ENCODE assay signal across 33 cellular contexts in the genomic region with DNA sequence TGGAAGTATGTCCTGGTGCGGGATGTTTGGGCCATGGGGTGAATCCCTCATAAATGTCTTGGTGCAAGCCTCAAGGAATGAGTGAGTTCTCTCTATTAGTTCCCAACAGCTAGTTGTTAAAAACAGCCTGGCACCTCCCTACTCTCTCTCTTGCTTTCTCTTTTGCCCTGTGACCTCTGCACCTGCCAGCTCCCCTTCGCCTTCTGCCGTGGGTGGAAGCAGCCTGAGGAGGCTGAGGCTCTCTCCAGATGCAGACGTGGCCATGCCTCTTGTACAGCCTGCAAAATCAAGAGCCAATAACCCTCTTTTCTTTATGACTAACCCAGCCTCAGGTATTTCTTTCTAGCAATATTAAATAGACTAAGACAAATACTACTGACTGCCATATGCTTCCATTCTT.
"Had no signal": no experiment of that assay in that cellular context is flagged by ENCODE, and none has a peak within 500 bp of the region (broad histone marks: within the 10 kb centered on the region; RNA-seq: fewer than 3 reads in every experiment).

No MANE protein-coding gene starts in this region.

- H3K9me3 ChIP-seq: adrenal gland, body of pancreas, breast epithelium had no signal

- H3K36me3 ChIP-seq: adrenal gland, brain microvascular endothelial cell, breast epithelium had no signal

- ATAC-seq: activated CD8-positive, alpha-beta T cell treated with anti-CD3 and anti-CD28 coated beads for 36 hours; activated naive CD4-positive, alpha-beta T cell treated with anti-CD3 and anti-CD28 coated beads, Interleukin-2, amount 50 U/mL, for 72 hours; activated T-cell treated with anti-CD3 and anti-CD28 coated beads, Interleukin-2, amount 50 U/mL, for 4 hours; activated T-cell treated with anti-CD3 and anti-CD28 coated beads, Interleukin-2, amount 50 U/mL, for 72 hours; activated T-helper 17 cell treated with anti-CD3 and anti-CD28 coated beads, Interleukin-2, amount 50 U/mL, for 72 hours; body of pancreas had no signal

- H3K4me3 ChIP-seq: adrenal gland, body of pancreas, breast epithelium had no signal

- H3K4me3 Mint-ChIP-seq: activated B cell treated with CpG ODN at 0.5 μM for 24 hours; activated CD4-positive, alpha-beta memory T cell treated with anti-CD3 and anti-CD28 coated beads for 36 hours; activated CD4-positive, alpha-beta T cell treated with anti-CD3 and anti-CD28 coated beads, Interleukin-2, amount 10 ng/mL, durations not matched to agents 24 days and 14 days; activated CD8-positive, alpha-beta T cell treated with anti-CD3 and anti-CD28 coated beads for 36 hours; activated naive CD4-positive, alpha-beta T cell treated with anti-CD3 and anti-CD28 coated beads for 36 hours; activated naive CD8-positive, alpha-beta T cell treated with anti-CD3 and anti-CD28 coated beads for 36 hours; activated T-cell treated with anti-CD3 and anti-CD28 coated beads, Interleukin-2, amount 50 U/mL, for 4 hours; activated T-cell treated with anti-CD3 and anti-CD28 coated beads, Interleukin-2, amount 50 U/mL, for 72 hours; activated T-helper 1 cell treated with anti-CD3 and anti-CD28 coated beads, Interleukin-12 subunit alpha, Interleukin-12 subunit beta, Interleukin-2, Interleukin-4 antibody, amounts not matched to agents 30 ng/mL and 10 ng/mL and 1 ng/mL, durations not matched to agents 14 hours and 24 hours and 36 hours; activated T-helper 17 cell treated with anti-CD3 and anti-CD28 coated beads, Interleukin-2, amount 50 U/mL, for 72 hours; T-helper 1 cell treated with Interleukin-12 subunit alpha and Interleukin-12 subunit beta and Interleukin-4 antibody, amounts not matched to agents 30 μg/mL and 1 μg/mL, for 36 hours; T-helper 2 cell treated with Interferon-gamma antibody and Interleukin-4, amounts not matched to agents 5 μg/mL and 100 μg/mL, for 36 hours had no signal

- H3K4me1 ChIP-seq: adrenal gland, body of pancreas, breast epithelium had no signal

- DNase-seq: activated B cell treated with CpG ODN at 0.5 μM for 24 hours; activated CD4-positive, alpha-beta memory T cell treated with anti-CD3 and anti-CD28 coated beads for 36 hours; activated CD4-positive, alpha-beta T cell treated with anti-CD3 and anti-CD28 coated beads for 4 hours; activated CD4-positive, alpha-beta T cell treated with anti-CD3 and anti-CD28 coated beads, Interleukin-2, amount 10 ng/mL, durations not matched to agents 24 days and 14 days; activated CD4-positive, alpha-beta T cell treated with anti-CD3 and anti-CD28 coated beads, Interleukin-2, amount 50 U/mL, for 1 hour; activated CD4-positive, alpha-beta T cell treated with anti-CD3 and anti-CD28 coated beads, Interleukin-2, amount 50 U/mL, for 4 hours; activated CD4-positive, CD25-positive, alpha-beta regulatory T cell treated with anti-CD3 and anti-CD28 coated beads, Interleukin-2, amount 50 U/mL, for 72 hours; activated CD8-positive, alpha-beta memory T cell treated with anti-CD3 and anti-CD28 coated beads, Interleukin-2, amount 50 U/mL, for 4 hours; activated CD8-positive, alpha-beta T cell treated with anti-CD3 and anti-CD28 coated beads for 36 hours; activated effector memory CD4-positive, alpha-beta T cell treated with anti-CD3 and anti-CD28 coated beads, Interleukin-2, amount 50 U/mL, for 16 hours; activated gamma-delta T cell treated with Interleukin-2 at 50 U/mL for 16 hours; activated naive CD4-positive, alpha-beta T cell; activated naive CD4-positive, alpha-beta T cell treated with anti-CD3 and anti-CD28 coated beads for 36 hours; activated naive CD4-positive, alpha-beta T cell treated with anti-CD3 and anti-CD28 coated beads, Interleukin-2, amount 50 U/mL, for 16 hours; activated naive CD8-positive, alpha-beta T cell treated with anti-CD3 and anti-CD28 coated beads for 36 hours; activated T-cell treated with anti-CD3 and anti-CD28 coated beads for 4 hours; activated T-cell treated with anti-CD3 and anti-CD28 coated beads, Interleukin-2, amount 50 U/mL, for 1 hour; activated T-cell treated with anti-CD3 and anti-CD28 coated beads, Interleukin-2, amount 50 U/mL, for 4 hours; activated T-cell treated with anti-CD3 and anti-CD28 coated beads, Interleukin-2, amount 50 U/mL, for 72 hours; adrenal gland; amniotic stem cell; body of pancreas; brain microvascular endothelial cell; central memory CD4-positive, alpha-beta T cell; T-helper 2 cell; T-helper 9 cell had no signal

- H3K36me3 Mint-ChIP-seq: activated CD4-positive, alpha-beta memory T cell treated with anti-CD3 and anti-CD28 coated beads for 36 hours; activated naive CD4-positive, alpha-beta T cell treated with anti-CD3 and anti-CD28 coated beads, Interleukin-2, amount 50 U/mL, for 72 hours; activated naive CD8-positive, alpha-beta T cell treated with anti-CD3 and anti-CD28 coated beads for 36 hours had no signal

- H3K27ac Mint-ChIP-seq: activated B cell treated with CpG ODN at 0.5 μM for 24 hours; activated CD4-positive, alpha-beta memory T cell treated with anti-CD3 and anti-CD28 coated beads for 36 hours; activated CD4-positive, alpha-beta T cell treated with anti-CD3 and anti-CD28 coated beads, Interleukin-2, amount 10 ng/mL, durations not matched to agents 24 days and 14 days; activated CD8-positive, alpha-beta T cell treated with anti-CD3 and anti-CD28 coated beads for 36 hours; activated naive CD4-positive, alpha-beta T cell treated with anti-CD3 and anti-CD28 coated beads for 36 hours; activated naive CD4-positive, alpha-beta T cell treated with anti-CD3 and anti-CD28 coated beads, Interleukin-2, amount 50 U/mL, for 72 hours; activated naive CD8-positive, alpha-beta T cell treated with anti-CD3 and anti-CD28 coated beads for 36 hours; activated T-cell treated with anti-CD3 and anti-CD28 coated beads, Interleukin-2, amount 50 U/mL, for 72 hours; activated T-helper 1 cell treated with anti-CD3 and anti-CD28 coated beads, Interleukin-12 subunit alpha, Interleukin-12 subunit beta, Interleukin-2, Interleukin-4 antibody, amounts not matched to agents 30 ng/mL and 10 ng/mL and 1 ng/mL, durations not matched to agents 14 hours and 24 hours and 36 hours; activated T-helper 17 cell treated with anti-CD3 and anti-CD28 coated beads, Interleukin-2, amount 50 U/mL, for 72 hours; T-helper 1 cell treated with Interleukin-12 subunit alpha and Interleukin-12 subunit beta and Interleukin-4 antibody, amounts not matched to agents 30 μg/mL and 1 μg/mL, for 36 hours; T-helper 2 cell treated with Interferon-gamma antibody and Interleukin-4, amounts not matched to agents 5 μg/mL and 100 μg/mL, for 36 hours had no signal

- H3K27ac ChIP-seq: adrenal gland, body of pancreas, brain microvascular endothelial cell, breast epithelium, VCaP had no signal

- H3K27me3 ChIP-seq: adrenal gland, body of pancreas, brain microvascular endothelial cell, breast epithelium had no signal

- H3K27me3 Mint-ChIP-seq: activated B cell treated with CpG ODN at 0.5 μM for 24 hours; activated CD4-positive, alpha-beta memory T cell treated with anti-CD3 and anti-CD28 coated beads for 36 hours; activated CD4-positive, alpha-beta T cell treated with anti-CD3 and anti-CD28 coated beads, Interleukin-2, amount 10 ng/mL, durations not matched to agents 24 days and 14 days; activated CD8-positive, alpha-beta T cell treated with anti-CD3 and anti-CD28 coated beads for 36 hours; activated naive CD8-positive, alpha-beta T cell treated with anti-CD3 and anti-CD28 coated beads for 36 hours; activated T-helper 17 cell treated with anti-CD3 and anti-CD28 coated beads, Interleukin-2, amount 50 U/mL, for 72 hours had no signal

- H3K4me1 Mint-ChIP-seq: activated B cell treated with CpG ODN at 0.5 μM for 24 hours; activated CD4-positive, alpha-beta T cell treated with anti-CD3 and anti-CD28 coated beads, Interleukin-2, amount 10 ng/mL, durations not matched to agents 24 days and 14 days; activated naive CD8-positive, alpha-beta T cell treated with anti-CD3 and anti-CD28 coated beads for 36 hours; activated T-helper 17 cell treated with anti-CD3 and anti-CD28 coated beads, Interleukin-2, amount 50 U/mL, for 72 hours had no signal
